1 cellular context compared by ENCODE assay signal in genomic region chr13:23321534-23322241, GRCh38.
TF ChIP-seq lines count a peak whose summit lies in the region.

No MANE protein-coding gene starts in this region.

TF ChIP-seq in GM12878, 131 proteins besides CTCF, POLR2A, EP300 and RAD21 (continued from another document):
- no peak for TF ChIP-seq TARDBP (IDR thresholded peaks at IDR 0.05; ENCODE audit: borderline replicate concordance)
- TF ChIP-seq RUNX3 (IDR thresholded peaks at IDR 0.05; ENCODE audit: low read length): peak; percentile 55
- no peak for TF ChIP-seq SIN3A (IDR thresholded peaks at IDR 0.05; ENCODE audit: low read depth, low read length)
- TF ChIP-seq RFX5 (IDR thresholded peaks at IDR 0.05; ENCODE audit: low read depth, low read length): no peak
- TF ChIP-seq BHLHE40 (IDR thresholded peaks at IDR 0.05; ENCODE audit: borderline replicate concordance in 1 of 2, low read depth in 2 of 2, low read length in 1 of 2): peak in 1 of 2 experiments; percentile 12; a peak in 1 of 4 replicates
- peak; percentile 21 for TF ChIP-seq CUX1 (IDR thresholded peaks at IDR 0.05; ENCODE audit: insufficient replicate concordance, low read depth, low read length)
- peak; percentile 20; the same call in 1 of the 2 replicates for TF ChIP-seq PKNOX1 (IDR thresholded peaks at IDR 0.05)
- TF ChIP-seq NBN (IDR thresholded peaks at IDR 0.05): peak; percentile 70; the same call in 1 of the 2 replicates
- TF ChIP-seq JUNB (IDR thresholded peaks at IDR 0.05): 0 out of 2 replicates have a peak, but pooled peaks have one; percentile 43
- TF ChIP-seq RELB (IDR thresholded peaks at IDR 0.05; ENCODE audit: low read depth): peak; percentile 61; the same call in 1 of the 2 replicates
- TF ChIP-seq IKZF2 (IDR thresholded peaks at IDR 0.05): peak in 1 of 2 experiments; percentile 46; a peak in 2 of 4 replicates
- 0 out of 2 replicates have a peak, but pooled peaks have one; percentile 38 for TF ChIP-seq CREM (IDR thresholded peaks at IDR 0.05; ENCODE audit: low read depth)
- TF ChIP-seq NFIC (IDR thresholded peaks at IDR 0.05; ENCODE audit: low read depth, low read length): peak; percentile 28; the same call in 1 of the 2 replicates
- no peak for TF ChIP-seq MEF2B (IDR thresholded peaks at IDR 0.05; ENCODE audit: partially characterized antibody, poor library complexity, severe bottlenecking)
